ENCODE assay signal across 8 cellular contexts in the genomic region with DNA sequence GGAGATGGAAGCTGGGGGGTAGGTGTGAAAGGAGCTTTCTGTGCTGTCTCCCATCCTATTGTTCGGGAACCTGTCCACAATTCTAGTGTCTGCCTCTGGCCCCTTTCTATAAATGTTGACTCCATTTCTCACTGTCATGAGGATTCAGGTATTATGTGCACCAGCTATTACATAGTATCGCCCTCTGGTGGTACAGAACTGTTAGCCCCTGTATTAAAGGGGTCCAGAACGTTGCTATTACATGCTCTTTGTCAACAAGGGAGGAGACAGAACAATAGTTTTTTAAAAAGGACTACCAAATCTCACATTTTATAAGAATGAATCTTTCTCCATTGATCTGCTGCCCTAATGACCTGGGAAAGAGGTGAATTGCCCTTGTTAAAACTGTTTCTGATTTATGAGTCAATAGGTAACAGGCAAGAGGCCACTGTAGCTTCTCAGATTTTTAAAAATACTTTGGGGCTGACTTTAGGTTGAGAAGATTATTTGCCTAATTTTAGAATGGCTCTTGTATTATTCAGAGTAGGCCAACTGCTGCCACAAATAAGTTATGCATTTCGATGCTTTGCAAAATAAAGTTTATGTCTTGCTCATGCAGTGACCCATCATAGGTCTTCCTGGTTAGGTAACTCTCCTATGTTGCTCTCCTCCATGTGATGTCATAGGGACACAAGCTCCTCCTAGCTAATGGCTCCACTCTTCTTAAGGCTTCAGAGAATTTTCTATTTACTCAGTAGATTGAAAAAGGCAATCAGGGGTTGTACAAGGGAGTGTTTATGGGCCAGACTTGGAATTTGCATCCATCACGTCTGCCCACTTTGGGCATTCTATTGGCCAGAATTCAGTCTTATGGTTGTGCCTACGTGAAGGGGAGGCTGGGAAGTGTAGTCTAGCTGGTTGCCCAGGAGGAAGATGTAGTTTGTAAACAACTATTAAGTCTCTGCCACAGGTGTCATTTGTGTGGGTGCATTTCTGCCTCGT. TPM values are rescaled to one million over a fixed set of nuclear protein-coding genes. Genes with fewer than 3 reads are reported as not detected.
A peak's percentile ranks its signal among the peaks of the same experiment; 100 is the strongest.
DNase-seq lines count a peak whose midpoint lies in the region; ATAC-seq and TF ChIP-seq lines count a peak whose summit lies in the region.

No MANE protein-coding gene starts in this region.

- ATAC-seq in GM19452 (IDR thresholded peaks at IDR 0.05; ENCODE audit: unreplicated experiment) (peak; percentile 89), HG03571 (IDR thresholded peaks at IDR 0.05; ENCODE audit: unreplicated experiment) (peak; percentile 79)
- peak; percentile 65 for ATAC-seq in central memory CD8-positive, alpha-beta T cell (replicated peaks; ENCODE audit: extremely low read depth, poor library complexity, severe bottlenecking)

- H3K27me3 Mint-ChIP-seq in central memory CD8-positive, alpha-beta T cell: peaks cover 86% of the 10 kb centered on the region

- H3K4me2 ChIP-seq in OCI-LY1 (ENCODE audit: low read length): no peak overlapping the region
- peak overlapping the region; percentile 28 for H3K4me2 ChIP-seq in mesenchymal stem cell (ENCODE audit: low read length, poor library complexity, severe bottlenecking)

- WGBS in mesenchymal stem cell: 59% methylated on average over 5 of the region's 7 CpGs

- H3K27me3 ChIP-seq in OCI-LY1 (ENCODE audit: insufficient read depth, low read length) (peaks cover 12% of the 10 kb centered on the region), mesenchymal stem cell (ENCODE audit: control insufficient read depth in 1 of 2, insufficient read depth in 1 of 2, low read length in 2 of 2) (peaks cover 0 to 28% of the 10 kb centered on the region in 2 experiments)

- TF ChIP-seq CTCF in OCI-LY1 (IDR thresholded peaks at IDR 0.05; ENCODE audit: low read length): peak; percentile 89

- H3K79me2 ChIP-seq in OCI-LY1 (ENCODE audit: insufficient read depth, low read length): no peaks in the 10 kb centered on the region

- H4K8ac ChIP-seq in mesenchymal stem cell (ENCODE audit: low read length): no peak overlapping the region

- H3K27ac Mint-ChIP-seq in central memory CD8-positive, alpha-beta T cell (ENCODE audit: low read depth): no peak overlapping the region

- no peaks in the 10 kb centered on the region; the same call in 1 of the 2 replicates for H3K36me3 ChIP-seq in OCI-LY1 (ENCODE audit: insufficient read depth, low read length)
- no peaks in the 10 kb centered on the region for H3K36me3 ChIP-seq in mesenchymal stem cell (ENCODE audit: control insufficient read depth in 1 of 2, insufficient read depth in 2 of 2, low read depth in 1 of 2, low read length in 2 of 2)

- H3K4me1 ChIP-seq in OCI-LY1 (ENCODE audit: insufficient read depth, low read length, severe bottlenecking) (no peaks in the 10 kb centered on the region), mesenchymal stem cell (ENCODE audit: control insufficient read depth, insufficient read depth, low read depth, low read length) (no peaks in the 10 kb centered on the region)

- H3K9me2 ChIP-seq in OCI-LY1 (ENCODE audit: low read depth, low read length): no peaks in the 10 kb centered on the region

- no peak overlapping the region for H2AK5ac ChIP-seq in mesenchymal stem cell (ENCODE audit: low read length, severe bottlenecking)

- 0 out of 2 replicates have a peak, but pooled peaks cover 3% of the 10 kb centered on the region for H3K9me3 ChIP-seq in OCI-LY1 (ENCODE audit: low read length)
- H3K9me3 ChIP-seq in mesenchymal stem cell (ENCODE audit: control insufficient read depth, low read length): peaks cover 13% of the 10 kb centered on the region

- no peak overlapping the region for H3K4me3 Mint-ChIP-seq in central memory CD8-positive, alpha-beta T cell

- no peak overlapping the region for H3K23ac ChIP-seq in mesenchymal stem cell (ENCODE audit: low read length in 2 of 2)

- H3K14ac ChIP-seq in mesenchymal stem cell (ENCODE audit: low read length in 2 of 2): no peak overlapping the region

- no peak overlapping the region for H2BK12ac ChIP-seq in mesenchymal stem cell (ENCODE audit: low read length in 2 of 2)

- no peaks in the 10 kb centered on the region for H3K79me1 ChIP-seq in mesenchymal stem cell (replicated peaks; ENCODE audit: low read length, poor library complexity, severe bottlenecking)

- DNase-seq in NCI-H2081 (lab: John Stamatoyannopoulos, UW) (peak; percentile 3 to 45), NCI-H2081 treated with DMSO at 0.1 percent for 48 hours (lab: John Stamatoyannopoulos, UW) (no peak), mesenchymal stem cell (peak; percentile 58), hypothalamus (lab: John Stamatoyannopoulos, UW) (no peak)
- no peak for DNase-seq in central memory CD8-positive, alpha-beta T cell (ENCODE audit: low spot score in 2 of 2)

- H3F3A ChIP-seq in OCI-LY1 (ENCODE audit: insufficient read depth, low read length): no peaks in the 10 kb centered on the region

- H3K4me1 Mint-ChIP-seq in central memory CD8-positive, alpha-beta T cell: no peaks in the 10 kb centered on the region

- H3K18ac ChIP-seq in mesenchymal stem cell (ENCODE audit: low read depth in 1 of 2, low read length in 2 of 2): no peak overlapping the region

- H3K4ac ChIP-seq in mesenchymal stem cell (ENCODE audit: low read depth in 1 of 2, low read length in 2 of 2): no peak overlapping the region

- H2AFZ ChIP-seq in OCI-LY1 (ENCODE audit: low read length) (no peak overlapping the region), mesenchymal stem cell (ENCODE audit: low read depth, low read length) (no peak overlapping the region)

- no peaks in the 10 kb centered on the region for H3K36me3 Mint-ChIP-seq in central memory CD8-positive, alpha-beta T cell (ENCODE audit: insufficient read depth)

- H2BK5ac ChIP-seq in mesenchymal stem cell (ENCODE audit: low read depth, low read length, poor library complexity, severe bottlenecking): no peak overlapping the region

- H4K20me1 ChIP-seq in OCI-LY1 (ENCODE audit: insufficient read depth, low read length): no peaks in the 10 kb centered on the region

- H2BK15ac ChIP-seq in mesenchymal stem cell (ENCODE audit: low read depth, poor library complexity, severe bottlenecking): no peak overlapping the region

- H3K4me3 ChIP-seq in OCI-LY1 (ENCODE audit: low read depth, low read length, poor library complexity, severe bottlenecking) (no peak overlapping the region), mesenchymal stem cell (ENCODE audit: insufficient read depth in 1 of 2, low read depth in 1 of 2, low read length in 2 of 2) (no peak overlapping the region)

- H2BK120ac ChIP-seq in mesenchymal stem cell (ENCODE audit: low read depth, low read length): no peak overlapping the region

- peaks cover 10% of the 10 kb centered on the region for H3K9me3 Mint-ChIP-seq in central memory CD8-positive, alpha-beta T cell

- H3K9ac ChIP-seq in OCI-LY1 (ENCODE audit: low read length): no peak overlapping the region
- H3K9ac ChIP-seq in mesenchymal stem cell (ENCODE audit: low read length): no peak overlapping the region

- H3K27ac ChIP-seq in OCI-LY1 (ENCODE audit: low read depth, low read length, poor library complexity, severe bottlenecking) (no peak overlapping the region), mesenchymal stem cell (ENCODE audit: low read length, poor library complexity, severe bottlenecking) (no peak overlapping the region)

- H4K91ac ChIP-seq in mesenchymal stem cell (ENCODE audit: low read length): no peak overlapping the region

RNA-seq across cellular contexts. Expression of a gene that starts 20.8 kb away (rescaled TPM):
- not detected for polyA plus RNA-seq in mesenchymal stem cell (2013, experiment 1 of 2)
- not detected for polyA plus RNA-seq in mesenchymal stem cell (2013, experiment 2 of 2)

RNA-seq across cellular contexts. Expression of a gene that starts 25.8 kb away (rescaled TPM):
- not detected for polyA plus RNA-seq in mesenchymal stem cell (2013, experiment 1 of 2)
- not detected for polyA plus RNA-seq in mesenchymal stem cell (2013, experiment 2 of 2)

RNA-seq across cellular contexts. Expression of a gene that starts 27.4 kb away (rescaled TPM):
- polyA plus RNA-seq in mesenchymal stem cell (2013, experiment 1 of 2): 114 TPM
- polyA plus RNA-seq in mesenchymal stem cell (2013, experiment 2 of 2): 113 TPM

Comparison
In these comparisons a context has a peak if more than half of its experiments do, and no peak if none do; other contexts are left out.
1. DNase-seq: peak in NCI-H2081 (2 of 2) and mesenchymal stem cell (single experiment); none in NCI-H2081 treated with DMSO at 0.1 percent for 48 hours (single experiment), central memory CD8-positive, alpha-beta T cell (0 of 2) and hypothalamus (0 of 51).
2. Peak in every context shown above with its lines, with median percentiles within 50 percentile points of each other: ATAC-seq.